Comparison of ENCODE assay signal across 9 cellular contexts in genomic region chr2:176997792-176998169, GRCh38.
DNase-seq lines count a peak whose midpoint lies in the region; ATAC-seq and TF ChIP-seq lines count a peak whose summit lies in the region.
"Had no signal": no experiment of that assay in that cellular context is flagged by ENCODE, and none has a peak within 500 bp of the region (broad histone marks: within the 10 kb centered on the region; RNA-seq: fewer than 3 reads in every experiment).

No MANE protein-coding gene starts in this region.

- no peak overlapping the region for H3K4me2 ChIP-seq in osteoblast (ENCODE audit: insufficient read depth, low read length)

- H3K27me3 ChIP-seq in osteoblast (ENCODE audit: insufficient read depth, low read length), result no peaks in the 10 kb centered on the region

- TF ChIP-seq CTCF in osteoblast (IDR thresholded peaks at IDR 0.05; ENCODE audit: extremely low read depth, low read depth, low read length), result no peak

- peak overlapping the region; percentile 41 for H3K27ac ChIP-seq in osteoblast (ENCODE audit: low read depth, low read length)

- DNase-seq in osteoblast (ENCODE audit: insufficient read length, low spot score, missing footprints) (no peak), SHP77 (lab: John Stamatoyannopoulos, UW) (no peak), iPS-NIHi7 (ENCODE audit: extremely low spot score) (no peak), retina (no peak)
- DNase-seq: foreskin melanocyte, NCI-H2029 treated with DMSO at 0.1 percent for 48 hours had no signal

- ATAC-seq in GM18868 (IDR thresholded peaks at IDR 0.05; ENCODE audit: unreplicated experiment) (peak; percentile 11), GM21825 (IDR thresholded peaks at IDR 0.05; ENCODE audit: unreplicated experiment) (peak; percentile 25), HG03280 (IDR thresholded peaks at IDR 0.05; ENCODE audit: unreplicated experiment) (peak; percentile 16)

- no peaks in the 10 kb centered on the region for H3K79me2 ChIP-seq in osteoblast (ENCODE audit: insufficient read depth, low read length)

- no peak overlapping the region for H2AFZ ChIP-seq in osteoblast (ENCODE audit: low read length)

- no peaks in the 10 kb centered on the region for H4K20me1 ChIP-seq in osteoblast (ENCODE audit: insufficient read depth, low read length)

- H3K9me3 ChIP-seq in osteoblast (ENCODE audit: low read depth, low read length), result no peaks in the 10 kb centered on the region

- no peaks in the 10 kb centered on the region for H3K4me1 ChIP-seq in osteoblast (ENCODE audit: insufficient read depth, low read length)

- H3K36me3 ChIP-seq in osteoblast (ENCODE audit: insufficient read depth, low read length), result no peaks in the 10 kb centered on the region

- no peak overlapping the region for H3K4me3 ChIP-seq in osteoblast (ENCODE audit: insufficient read depth, low read length)
